32 cellular contexts compared by ENCODE assay signal in the genomic region with DNA sequence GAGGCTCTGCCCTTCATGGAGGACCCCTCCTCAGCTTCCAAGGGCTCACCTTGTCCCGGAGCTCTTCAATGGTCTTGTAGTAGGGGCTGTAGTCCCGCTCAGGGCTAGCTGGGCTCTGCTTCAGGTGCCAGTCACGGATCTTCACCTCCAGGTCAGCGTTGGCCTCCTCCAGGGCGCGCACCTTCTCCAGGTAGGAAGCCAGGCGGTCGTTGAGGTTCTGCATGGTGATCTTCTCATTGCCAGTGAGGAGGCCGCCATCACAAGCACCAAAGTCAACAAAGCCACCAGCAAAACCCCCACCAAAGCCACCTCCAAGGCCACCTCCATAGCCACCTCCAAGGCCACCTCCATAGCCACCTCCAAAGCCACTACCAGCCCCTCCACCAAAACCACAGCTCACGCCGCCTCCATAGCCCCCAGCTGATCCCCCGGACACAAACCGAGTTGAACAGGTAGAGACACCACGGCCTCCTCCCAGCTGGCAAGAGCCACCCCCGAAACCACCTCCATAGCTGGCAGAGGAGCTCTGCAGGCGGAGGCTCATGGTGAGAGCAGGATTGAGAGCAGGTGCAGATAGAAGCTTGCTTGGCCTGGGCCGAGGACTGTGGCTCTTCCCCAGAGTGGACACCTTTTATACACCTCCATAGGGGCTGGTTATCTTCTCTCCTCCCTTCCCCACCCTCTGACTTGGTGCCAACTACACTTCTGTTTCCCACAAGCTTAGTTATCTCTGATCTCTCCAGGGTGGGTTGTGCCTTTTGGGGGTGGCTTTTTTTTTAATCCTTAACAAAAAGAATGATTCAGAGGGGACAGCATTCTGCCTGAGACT. TPM values are rescaled to one million over a fixed set of nuclear protein-coding genes. Genes with fewer than 3 reads are reported as not detected.
DNase-seq lines count a peak whose midpoint lies in the region; ATAC-seq and TF ChIP-seq lines count a peak whose summit lies in the region.
"Had no signal": no experiment of that assay in that cellular context is flagged by ENCODE, and none has a peak within 500 bp of the region (broad histone marks: within the 10 kb centered on the region; RNA-seq: fewer than 3 reads in every experiment).

A gene (minus strand): TSS at position 606 of the 829 bp plus-strand sequence. CDS start 62 bp downstream, at position 544.

- H3K27ac ChIP-seq in gastroesophageal sphincter (no peak within 1 kb of the TSS), left ventricle myocardium inferior (replicated peaks) (no peak within 1 kb of the TSS), dorsolateral prefrontal cortex (no peak within 1 kb of the TSS)
- H3K27ac ChIP-seq: BLaER1, breast epithelium, esophagus muscularis mucosa, foreskin keratinocyte, heart left ventricle, HL-60, suprapubic skin, VCaP had no signal

- TF ChIP-seq EP300 in gastroesophageal sphincter (IDR thresholded peaks at IDR 0.05), result no peak

- H3K9me3 ChIP-seq in gastroesophageal sphincter (no peaks in the 10 kb centered on the region), left ventricle myocardium inferior (replicated peaks) (no peaks in the 10 kb centered on the region)
- H3K9me3 ChIP-seq: BLaER1, breast epithelium, esophagus muscularis mucosa, heart left ventricle, suprapubic skin had no signal

- no peaks in the 10 kb centered on the region for H3K27me3 ChIP-seq in gastroesophageal sphincter
- peaks cover 77% of the 10 kb centered on the region for H3K27me3 ChIP-seq in left ventricle myocardium inferior (ENCODE audit: low read depth)
- H3K27me3 ChIP-seq in dorsolateral prefrontal cortex, result no peaks in the 10 kb centered on the region
- H3K27me3 ChIP-seq: BLaER1, breast epithelium, esophagus muscularis mucosa, foreskin keratinocyte had no signal

- H3K4me1 ChIP-seq in gastroesophageal sphincter, result peaks cover 0 to 8% (median 0%) of the 10 kb centered on the region in 3 donors
- no peaks in the 10 kb centered on the region for H3K4me1 ChIP-seq in left ventricle myocardium inferior
- H3K4me1 ChIP-seq: breast epithelium, heart left ventricle had no signal

- no peaks in the 10 kb centered on the region for H3K36me3 Mint-ChIP-seq in progenitor cell of endocrine pancreas (ENCODE audit: insufficient read depth)
- H3K36me3 Mint-ChIP-seq: activated naive CD4-positive, alpha-beta T cell treated with anti-CD3 and anti-CD28 coated beads, Interleukin-2, amount 50 U/mL, for 72 hours; naive thymus-derived CD8-positive, alpha-beta T cell had no signal

- peaks cover 11% of the 10 kb centered on the region for H3K27me3 Mint-ChIP-seq in progenitor cell of endocrine pancreas

- H3K9me3 Mint-ChIP-seq in progenitor cell of endocrine pancreas (ENCODE audit: low read depth), result no peaks in the 10 kb centered on the region
- H3K9me3 Mint-ChIP-seq: activated naive CD4-positive, alpha-beta T cell treated with anti-CD3 and anti-CD28 coated beads, Interleukin-2, amount 50 U/mL, for 72 hours; activated T-helper 2 cell treated with anti-CD3 and anti-CD28 coated beads, Interferon-gamma antibody, Interleukin-2, Interleukin-4, amounts not matched to agents 10 μg/mL and 5 μg/mL and 100 μg/mL, durations not matched to agents 14 hours and 24 hours and 36 hours; effector memory CD8-positive, alpha-beta T cell; naive thymus-derived CD8-positive, alpha-beta T cell had no signal

- ATAC-seq in gastroesophageal sphincter (no peak), GM18505 (IDR thresholded peaks at IDR 0.05; ENCODE audit: unreplicated experiment) (no peak)
- ATAC-seq: activated CD8-positive, alpha-beta T cell treated with anti-CD3 and anti-CD28 coated beads, Interleukin-2, amount 10 ng/mL, durations not matched to agents 7 days and 5 days; activated naive CD4-positive, alpha-beta T cell treated with anti-CD3 and anti-CD28 coated beads, Interleukin-2, amount 50 U/mL, for 72 hours; effector memory CD8-positive, alpha-beta T cell; foreskin keratinocyte; HCT116; heart left ventricle; naive thymus-derived CD8-positive, alpha-beta T cell had no signal

- H3K4me1 Mint-ChIP-seq in progenitor cell of endocrine pancreas (ENCODE audit: low read depth), result peaks cover 16% of the 10 kb centered on the region

- TF ChIP-seq CTCF in gastroesophageal sphincter (IDR thresholded peaks at IDR 0.05) (no peak), progenitor cell of endocrine pancreas (IDR thresholded peaks at IDR 0.05; ENCODE audit: unreplicated experiment) (no peak), left ventricle myocardium inferior (IDR thresholded peaks at IDR 0.05; ENCODE audit: borderline replicate concordance) (no peak), dorsolateral prefrontal cortex (IDR thresholded peaks at IDR 0.05 in 54 of 56, conservative IDR thresholded peaks at IDR 0.05 in 2 of 56; ENCODE audit: low read depth in 1 of 56, partially characterized antibody in 56 of 56) (no peak)

- 100% methylated on average over 2 of the region's 17 CpGs; no CpG with 5 or more reads in 1 of the 2 donors for WGBS in gastroesophageal sphincter (ENCODE audit: low coverage in 1 of 2), 2 donors

- DNase-seq in SW480 (ENCODE audit: low spot score) (peak; percentile 62), progenitor cell of endocrine pancreas (ENCODE audit: low spot score, unreplicated experiment) (no peak), left ventricle myocardium inferior (no peak), DMS153 treated with DMSO at 0.1 percent for 48 hours (lab: John Stamatoyannopoulos, UW; ENCODE audit: unreplicated experiment) (no peak), dorsolateral prefrontal cortex (no peak)
- DNase-seq: activated CD4-positive, alpha-beta T cell treated with anti-CD3 and anti-CD28 coated beads for 4 hours; activated CD8-positive, alpha-beta T cell treated with anti-CD3 and anti-CD28 coated beads, Interleukin-2, amount 10 ng/mL, durations not matched to agents 7 days and 5 days; DMS53; effector memory CD8-positive, alpha-beta T cell; foreskin keratinocyte; heart left ventricle; kidney; naive thymus-derived CD8-positive, alpha-beta T cell; NCI-H1436; NCI-H2081 treated with DMSO at 0.1 percent for 48 hours; NCI-H226; NCI-H69; stimulated activated naive CD4-positive, alpha-beta T cell treated with Interleukin-2 at 50 U/mL for 16 hours; T1000 had no signal

- peak within 1 kb of the TSS; percentile 27 for H3K27ac Mint-ChIP-seq in progenitor cell of endocrine pancreas
- H3K27ac Mint-ChIP-seq: activated CD8-positive, alpha-beta T cell treated with anti-CD3 and anti-CD28 coated beads, Interleukin-2, amount 10 ng/mL, durations not matched to agents 7 days and 5 days; activated T-helper 2 cell treated with anti-CD3 and anti-CD28 coated beads, Interferon-gamma antibody, Interleukin-2, Interleukin-4, amounts not matched to agents 10 μg/mL and 5 μg/mL and 100 μg/mL, durations not matched to agents 14 hours and 24 hours and 36 hours; effector memory CD8-positive, alpha-beta T cell had no signal

- H3K4me3 Mint-ChIP-seq in progenitor cell of endocrine pancreas (ENCODE audit: low read depth), result no peak within 1 kb of the TSS
- H3K4me3 Mint-ChIP-seq: activated CD8-positive, alpha-beta T cell treated with anti-CD3 and anti-CD28 coated beads, Interleukin-2, amount 10 ng/mL, durations not matched to agents 7 days and 5 days; effector memory CD8-positive, alpha-beta T cell; naive thymus-derived CD8-positive, alpha-beta T cell had no signal

- TF ChIP-seq POLR2A in gastroesophageal sphincter (IDR thresholded peaks at IDR 0.05), result no peak
- TF ChIP-seq POLR2A in GM18505 (IDR thresholded peaks at IDR 0.05; ENCODE audit: borderline replicate concordance, extremely low read depth, insufficient read depth, insufficient read length), result no peak

- H3K4me3 ChIP-seq in gastroesophageal sphincter (no peak within 1 kb of the TSS), left ventricle myocardium inferior (no peak within 1 kb of the TSS), dorsolateral prefrontal cortex (no peak within 1 kb of the TSS)
- H3K4me3 ChIP-seq: BLaER1, breast epithelium, esophagus muscularis mucosa, heart left ventricle, suprapubic skin had no signal

- intact Hi-C loops in left ventricle myocardium inferior (cut with micrococcal nuclease), result no loop called here
- intact Hi-C loops in dorsolateral prefrontal cortex (cut with DNase I), result no loop called here

- no peaks in the 10 kb centered on the region for H3K36me3 ChIP-seq in gastroesophageal sphincter
- H3K36me3 ChIP-seq in left ventricle myocardium inferior, result no peaks in the 10 kb centered on the region
- H3K36me3 ChIP-seq: BLaER1, breast epithelium, esophagus muscularis mucosa, heart left ventricle, suprapubic skin had no signal

RNA-seq across cellular contexts. Expression of the gene that starts here (rescaled TPM):
- total RNA-seq in gastroesophageal sphincter (1,000 to 10,000 TPM in 1 of 4 donors, 100 to 1,000 TPM in 1, 10 to 100 TPM in 2; 20.7 to 1,501 (median 80.1) TPM), progenitor cell of endocrine pancreas (not detected in 2 replicates), left ventricle myocardium inferior (not detected), dorsolateral prefrontal cortex (1 to 10 TPM in 2 of 120 experiments, under 1 TPM in 1, not detected in 117; 0.70 to 1.8 (median 1.2) TPM)
- total RNA-seq: activated CD8-positive, alpha-beta T cell treated with anti-CD3 and anti-CD28 coated beads, Interleukin-2, amount 10 ng/mL, durations not matched to agents 7 days and 5 days; activated naive CD4-positive, alpha-beta T cell treated with anti-CD3 and anti-CD28 coated beads, Interleukin-2, amount 50 U/mL, for 72 hours; activated T-helper 2 cell treated with anti-CD3 and anti-CD28 coated beads, Interferon-gamma antibody, Interleukin-2, Interleukin-4, amounts not matched to agents 10 μg/mL and 5 μg/mL and 100 μg/mL, durations not matched to agents 14 hours and 24 hours and 36 hours; kidney; naive thymus-derived CD8-positive, alpha-beta T cell; osteocyte; renal cortical epithelial cell had no signal

Comparison
In these comparisons a context has a peak if more than half of its experiments do, and no peak if none do; other contexts are left out.
1. RNA of the gene that starts here (total RNA-seq): 20.7 to 1,501 TPM in gastroesophageal sphincter; not detected in progenitor cell of endocrine pancreas, not detected in left ventricle myocardium inferior (single experiment) and 0.70 to 1.8 TPM in dorsolateral prefrontal cortex; every median in the first group is over 4 times any median in the second.